ENCODE assay signal across 8 cellular contexts in genomic region chr4:183407128-183407585, GRCh38. TPM values are rescaled to one million over a fixed set of nuclear protein-coding genes. Genes with fewer than 3 reads are reported as not detected.
DNase-seq lines count a peak whose midpoint lies in the region; ATAC-seq, FAIRE-seq and TF ChIP-seq lines count a peak whose summit lies in the region.

No MANE protein-coding gene starts in this region.

- no peaks in the 10 kb centered on the region; the same call in 1 of the 2 replicates for H3K27me3 ChIP-seq in OCI-LY1 (ENCODE audit: insufficient read depth, low read length)
- no peaks in the 10 kb centered on the region for H3K27me3 ChIP-seq in esophagus (ENCODE audit: control insufficient read depth in 1 of 2, insufficient read depth in 2 of 2, low read length in 2 of 2)
- no peaks in the 10 kb centered on the region for H3K27me3 ChIP-seq in mucosa of stomach (ENCODE audit: control insufficient read depth, insufficient read depth, low read length)

- FAIRE-seq in D721Med (lab: Jason Lieb, UNC), result no peak

- DNase-seq in D721Med (ENCODE audit: insufficient read length, low spot score) (peak; percentile 53), HUDEP-2 (lab: John Stamatoyannopoulos, UW; ENCODE audit: unreplicated experiment in 76 of 76) (peak in 74 of 76 experiments; percentile 8 to 88 (median 72)), activated T-cell treated with anti-CD3 and anti-CD28 coated beads for 4 hours (peak; percentile 88)
- peak; percentile 88 for DNase-seq in stimulated activated CD8-positive, alpha-beta memory T cell treated with anti-CD3 and anti-CD28 coated beads, Interleukin-7, amount 100 ng/mL, for 24 hours (ENCODE audit: low read depth)

- peak overlapping the region; percentile 58 for H3K4me2 ChIP-seq in OCI-LY1 (ENCODE audit: low read length)

- no peaks in the 10 kb centered on the region for H3K79me2 ChIP-seq in OCI-LY1 (ENCODE audit: insufficient read depth, low read length)

- no peak overlapping the region for H3K9ac ChIP-seq in OCI-LY1 (ENCODE audit: low read length)
- H3K9ac ChIP-seq in mucosa of stomach (ENCODE audit: low read length), result peak overlapping the region; percentile 81

- 1% methylated on average over 32 of the region's 32 CpGs for WGBS in esophagus, 2 donors

- TF ChIP-seq CTCF in D721Med (IDR thresholded peaks at IDR 0.05; ENCODE audit: insufficient read depth, missing control alignments), result peak; percentile 80
- TF ChIP-seq CTCF in OCI-LY1 (IDR thresholded peaks at IDR 0.05; ENCODE audit: low read length), result peak; percentile 91

- H3K9me3 ChIP-seq in OCI-LY1 (ENCODE audit: low read length) (no peaks in the 10 kb centered on the region), esophagus (ENCODE audit: control insufficient read depth in 2 of 2, insufficient read depth in 1 of 2, low read depth in 1 of 2, low read length in 1 of 2) (no peaks in the 10 kb centered on the region), mucosa of stomach (ENCODE audit: control insufficient read depth, low read length) (no peaks in the 10 kb centered on the region)

- no peaks in the 10 kb centered on the region for H4K20me1 ChIP-seq in OCI-LY1 (ENCODE audit: insufficient read depth, low read length)

- H2AFZ ChIP-seq in OCI-LY1 (ENCODE audit: low read length), result no peak overlapping the region

- peak overlapping the region; percentile 31 for H3K4me3 ChIP-seq in OCI-LY1 (ENCODE audit: low read depth, low read length, poor library complexity, severe bottlenecking)
- peak overlapping the region; percentile 22 to 40 for H3K4me3 ChIP-seq in esophagus (ENCODE audit: low read depth in 1 of 2, low read length in 2 of 2)
- peak overlapping the region; percentile 79 for H3K4me3 ChIP-seq in mucosa of stomach (ENCODE audit: low read length)

- ATAC-seq in GM21423 (IDR thresholded peaks at IDR 0.05; ENCODE audit: unreplicated experiment), result peak; percentile 83

- H3F3A ChIP-seq in OCI-LY1 (ENCODE audit: insufficient read depth, low read length), result no peaks in the 10 kb centered on the region

- H3K36me3 ChIP-seq in OCI-LY1 (ENCODE audit: insufficient read depth, low read length) (no peaks in the 10 kb centered on the region), esophagus (ENCODE audit: control insufficient read depth in 2 of 2, insufficient read depth in 2 of 2, low read length in 1 of 2) (no peaks in the 10 kb centered on the region), mucosa of stomach (ENCODE audit: control insufficient read depth, insufficient read depth, low read length) (no peaks in the 10 kb centered on the region)

- H3K4me1 ChIP-seq in OCI-LY1 (ENCODE audit: insufficient read depth, low read length, severe bottlenecking) (peaks cover 10% of the 10 kb centered on the region), esophagus (ENCODE audit: control insufficient read depth in 2 of 2, insufficient read depth in 2 of 2, low read length in 1 of 2) (peaks cover 0 to 2% of the 10 kb centered on the region in 2 donors), mucosa of stomach (ENCODE audit: control insufficient read depth, insufficient read depth, low read length) (peaks cover 30% of the 10 kb centered on the region)

- H3K27ac ChIP-seq in OCI-LY1 (ENCODE audit: low read depth, low read length, poor library complexity, severe bottlenecking) (no peak overlapping the region), esophagus (ENCODE audit: low read depth in 2 of 2, low read length in 1 of 2) (peak overlapping the region in 1 of 2 donors; percentile 4)

- H3K9me2 ChIP-seq in OCI-LY1 (ENCODE audit: low read depth, low read length), result no peaks in the 10 kb centered on the region

RNA-seq across cellular contexts. Expression of gene CDKN2AIP, which starts 37.3 kb away (rescaled TPM):
- polyA plus RNA-seq in esophagus, result 10 to 100 TPM; 18.9 to 20.8 TPM
